12 cellular contexts compared by ENCODE assay signal in genomic region chr3:115657168-115657567, GRCh38. TPM values are rescaled to one million over a fixed set of nuclear protein-coding genes. Genes with fewer than 3 reads are reported as not detected.
DNase-seq lines count a peak whose midpoint lies in the region; ATAC-seq and TF ChIP-seq lines count a peak whose summit lies in the region.
"Had no signal": no experiment of that assay in that cellular context is flagged by ENCODE, and none has a peak within 500 bp of the region (broad histone marks: within the 10 kb centered on the region; RNA-seq: fewer than 3 reads in every experiment).

No MANE protein-coding gene starts in this region.

- peak overlapping the region; percentile 44 for H3K4me3 Mint-ChIP-seq in activated T-cell treated with anti-CD3 and anti-CD28 coated beads, Interleukin-2, amount 50 U/mL, for 24 hours
- H3K4me3 Mint-ChIP-seq in effector memory CD8-positive, alpha-beta T cell: peak overlapping the region; percentile 2 to 77

- TF ChIP-seq CTCF in psoas muscle (IDR thresholded peaks at IDR 0.05): no peak

- peaks cover 39% of the 10 kb centered on the region for H3K4me1 Mint-ChIP-seq in activated T-cell treated with anti-CD3 and anti-CD28 coated beads, Interleukin-2, amount 50 U/mL, for 24 hours (ENCODE audit: low read depth)
- peaks cover 15 to 28% of the 10 kb centered on the region in 2 donors for H3K4me1 Mint-ChIP-seq in effector memory CD8-positive, alpha-beta T cell (ENCODE audit: low read depth in 2 of 2)

- no peaks in the 10 kb centered on the region for H3K36me3 Mint-ChIP-seq in activated T-cell treated with anti-CD3 and anti-CD28 coated beads, Interleukin-2, amount 50 U/mL, for 24 hours (ENCODE audit: low read depth)
- H3K36me3 Mint-ChIP-seq in effector memory CD8-positive, alpha-beta T cell (ENCODE audit: insufficient read depth): peaks cover 3% of the 10 kb centered on the region

- H3K4me1 ChIP-seq in skeletal muscle satellite cell (ENCODE audit: control insufficient read depth, insufficient read depth, low read length): peaks cover 29% of the 10 kb centered on the region
- H3K4me1 ChIP-seq in psoas muscle: peaks cover 23% of the 10 kb centered on the region

- intact Hi-C loops in psoas muscle (cut with DNase I): no loop called here

- H3K27me3 ChIP-seq in skeletal muscle satellite cell (ENCODE audit: control insufficient read depth, insufficient read depth, low read length) (no peaks in the 10 kb centered on the region), psoas muscle (ENCODE audit: insufficient read depth in 3 of 3, low read length in 2 of 3) (no peaks in the 10 kb centered on the region)
- H3K27me3 ChIP-seq: Peyer's patch had no signal

- 86 to 97% (median 92%) methylated on average over 5 of the region's 5 CpGs for whole genome bisulfite sequencing in psoas muscle, 3 donors

- peak overlapping the region; percentile 38 for H3K27ac Mint-ChIP-seq in activated T-cell treated with anti-CD3 and anti-CD28 coated beads, Interleukin-2, amount 50 U/mL, for 24 hours
- peak overlapping the region in 1 of 2 donors; percentile 75 for H3K27ac Mint-ChIP-seq in effector memory CD8-positive, alpha-beta T cell

- H3K9me3 ChIP-seq in skeletal muscle satellite cell (replicated peaks; ENCODE audit: low read length) (no peaks in the 10 kb centered on the region), psoas muscle (no peaks in the 10 kb centered on the region)
- H3K9me3 ChIP-seq: mucosa of descending colon, Peyer's patch had no signal

- ATAC-seq in effector memory CD8-positive, alpha-beta T cell (replicated peaks): no peak
- no peak for ATAC-seq in psoas muscle
- ATAC-seq: mucosa of descending colon had no signal

- no peak overlapping the region for H3K27ac ChIP-seq in psoas muscle

- H3K4me2 ChIP-seq in skeletal muscle satellite cell (ENCODE audit: low read length): peak overlapping the region; percentile 1

- DNase-seq in activated T-cell treated with anti-CD3 and anti-CD28 coated beads, Interleukin-2, amount 50 U/mL, for 24 hours: no peak
- DNase-seq in activated T-cell treated with anti-CD3 and anti-CD28 coated beads, Interleukin-2, amount 50 U/mL, for 1 hour: no peak
- DNase-seq in NCI-H2171 (lab: John Stamatoyannopoulos, UW): peak; percentile 3
- no peak for DNase-seq in effector memory CD8-positive, alpha-beta T cell
- no peak for DNase-seq in COLO829 (ENCODE audit: low spot score)
- DNase-seq in occipital lobe (lab: John Stamatoyannopoulos, UW): no peak
- no peak for DNase-seq in psoas muscle
- DNase-seq: foreskin melanocyte, mucosa of descending colon, NCI-H1105 treated with DMSO at 0.1 percent for 48 hours, Peyer's patch had no signal

- peak overlapping the region; percentile 96 for H3K9ac ChIP-seq in skeletal muscle satellite cell (ENCODE audit: low read depth, low read length)

- no peaks in the 10 kb centered on the region for H3K9me3 Mint-ChIP-seq in activated T-cell treated with anti-CD3 and anti-CD28 coated beads, Interleukin-2, amount 50 U/mL, for 24 hours
- no peaks in the 10 kb centered on the region for H3K9me3 Mint-ChIP-seq in effector memory CD8-positive, alpha-beta T cell

- H3K36me3 ChIP-seq in skeletal muscle satellite cell (ENCODE audit: insufficient read depth, low read length): no peaks in the 10 kb centered on the region
- no peaks in the 10 kb centered on the region for H3K36me3 ChIP-seq in psoas muscle (ENCODE audit: insufficient read depth in 1 of 2, low read depth in 1 of 2)
- H3K36me3 ChIP-seq: Peyer's patch had no signal

- peaks cover 5% of the 10 kb centered on the region for H3K27me3 Mint-ChIP-seq in activated T-cell treated with anti-CD3 and anti-CD28 coated beads, Interleukin-2, amount 50 U/mL, for 24 hours
- H3K27me3 Mint-ChIP-seq in effector memory CD8-positive, alpha-beta T cell: no peaks in the 10 kb centered on the region

- H3K4me3 ChIP-seq in skeletal muscle satellite cell (ENCODE audit: low read length) (no peak overlapping the region), psoas muscle (no peak overlapping the region)
- H3K4me3 ChIP-seq: mucosa of descending colon had no signal

RNA-seq across cellular contexts. Expression of gene GAP43, which starts 33.9 kb away (rescaled TPM):
- not detected in 2 replicates for total RNA-seq in skeletal muscle satellite cell (2012; rRNA removed)
- total RNA-seq in occipital lobe (148 TPM), psoas muscle (under 1 TPM in 2 of 4 donors, not detected in 2; 0.36 to 0.56 TPM)
- polyA plus RNA-seq in psoas muscle: under 1 TPM; 0.05 to 0.35 (median 0.24) TPM

Comparison
In these comparisons a context has a peak if more than half of its experiments do, and no peak if none do; other contexts are left out.
1. RNA of gene GAP43, which starts 33.9 kb away (total RNA-seq): 148 TPM in occipital lobe (single experiment); 0.36 to 0.56 TPM in psoas muscle; every median in the first group is over 10 times any median in the second.